In the genomic region with DNA sequence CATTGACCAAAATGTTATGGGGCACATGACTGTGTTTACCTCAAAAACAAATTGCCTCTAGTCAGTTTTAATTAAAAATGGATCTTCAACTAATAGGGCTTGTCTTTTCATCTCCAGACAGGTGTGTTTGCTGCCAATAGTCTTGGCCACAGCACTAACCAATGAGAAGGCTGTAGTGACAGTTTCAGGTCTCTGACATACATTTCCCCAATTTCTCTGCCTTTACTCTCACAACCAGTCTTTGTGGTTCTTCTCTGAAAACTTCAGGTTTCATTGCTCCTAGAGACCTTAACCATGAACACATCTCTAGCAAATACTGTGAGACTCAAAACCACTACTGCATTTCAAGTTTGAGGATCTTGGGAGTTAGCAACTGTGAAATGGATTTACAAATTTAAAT, we compare ENCODE assay signal across 21 cellular contexts. TPM values are rescaled to one million over a fixed set of nuclear protein-coding genes. Genes with fewer than 3 reads are reported as not detected.
DNase-seq lines count a peak whose midpoint lies in the region; ATAC-seq and TF ChIP-seq lines count a peak whose summit lies in the region.
"Had no signal": no experiment of that assay in that cellular context is flagged by ENCODE, and none has a peak within 500 bp of the region (broad histone marks: within the 10 kb centered on the region; RNA-seq: fewer than 3 reads in every experiment).

No MANE protein-coding gene starts in this region.

- ATAC-seq in GM19372 (IDR thresholded peaks at IDR 0.05; ENCODE audit: low read depth, unreplicated experiment) = peak; percentile 60
- ATAC-seq in HG02759 (IDR thresholded peaks at IDR 0.05; ENCODE audit: unreplicated experiment) = peak; percentile 40
- ATAC-seq in HG03432 (IDR thresholded peaks at IDR 0.05; ENCODE audit: unreplicated experiment) = peak; percentile 74
- ATAC-seq in PC-3 = no peak
- ATAC-seq: upper lobe of right lung had no signal

- in situ Hi-C loops in GM13976 (cut with MboI; ENCODE audit: low sequenced_read_pairs, unreplicated experiment) = no loop called here

- H3K79me2 ChIP-seq in PC-3 (ENCODE audit: low read length) = no peaks in the 10 kb centered on the region

- H3K9ac ChIP-seq in PC-3 (ENCODE audit: low read length) = no peak overlapping the region

- H3K4me1 ChIP-seq in sigmoid colon (peaks cover 0 to 11% (median 5%) of the 10 kb centered on the region in 4 donors), PC-3 (ENCODE audit: insufficient read depth, low read length) (peaks cover 6% of the 10 kb centered on the region; the same call in 1 of the 2 replicates)
- H3K4me1 ChIP-seq: prostate gland, upper lobe of right lung had no signal

- TF ChIP-seq EP300 in sigmoid colon (IDR thresholded peaks at IDR 0.05) = no peak

- BruUV-seq in PC-3 (replicated peaks; lab: Mats Ljungman, UMichigan) = no TSS peak

- no peaks in the 10 kb centered on the region for H3K9me2 ChIP-seq in PC-3 (replicated peaks; ENCODE audit: low read length)

- TF ChIP-seq CTCF in GM13976 (IDR thresholded peaks at IDR 0.05; ENCODE audit: borderline replicate concordance, control extremely low read depth, extremely low read depth, insufficient read depth, missing control alignments) (no peak), sigmoid colon (IDR thresholded peaks at IDR 0.05) (no peak), PC-3 (conservative IDR thresholded peaks at IDR 0.05; ENCODE audit: low read depth, low read length) (no peak)

- TF ChIP-seq POLR2A in sigmoid colon (IDR thresholded peaks at IDR 0.05) = no peak

- no peaks in the 10 kb centered on the region for H3F3A ChIP-seq in PC-3 (ENCODE audit: low read length, unreplicated experiment)

- H3K27ac ChIP-seq in sigmoid colon = no peak overlapping the region
- H3K27ac ChIP-seq in PC-3 (ENCODE audit: low read length) = no peak overlapping the region
- H3K27ac ChIP-seq: hepatocyte, prostate gland, spleen, upper lobe of right lung had no signal

- H3K36me3 ChIP-seq in sigmoid colon (no peaks in the 10 kb centered on the region), PC-3 (ENCODE audit: low read depth, low read length) (no peaks in the 10 kb centered on the region)
- H3K36me3 ChIP-seq: prostate gland, spleen, upper lobe of right lung had no signal

- H3K27me3 ChIP-seq in sigmoid colon (peaks cover 0 to 11% (median 0%) of the 10 kb centered on the region in 3 donors), PC-3 (ENCODE audit: low read length) (no peaks in the 10 kb centered on the region)
- H3K27me3 ChIP-seq: hepatocyte had no signal

- H3K4me2 ChIP-seq in PC-3 (ENCODE audit: low read length) = no peak overlapping the region
- H3K4me2 ChIP-seq: hepatocyte had no signal

- intact Hi-C loops in sigmoid colon (cut with DNase I) (no loop called here), PC-3 (cut with micrococcal nuclease) (no loop called here)

- H2AFZ ChIP-seq in PC-3 (ENCODE audit: low read length) = no peak overlapping the region
- H2AFZ ChIP-seq: hepatocyte had no signal

- CTCF ChIA-PET in PC-3 (lab: Charles Lee) = no interaction called here

- DNase-seq in GM13976 (ENCODE audit: low spot score) (peak; percentile 44), kidney glomerular epithelial cell (lab: John Stamatoyannopoulos, UW) (no peak), sigmoid colon (no peak), PC-3 (no peak), NCI-H82 treated with DMSO at 0.1 percent for 48 hours (lab: John Stamatoyannopoulos, UW; ENCODE audit: unreplicated experiment) (no peak)
- DNase-seq: ACHN; activated gamma-delta T cell; CD4-positive, alpha-beta T cell; DMS79 treated with DMSO at 0.1 percent for 48 hours; IMR-90; NCI-H2029; NCI-H526; spleen; stimulated activated naive CD4-positive, alpha-beta T cell treated with Interleukin-2 at 50 U/mL for 16 hours; T1000; upper lobe of right lung had no signal

- H3K4me3 ChIP-seq in sigmoid colon (no peak overlapping the region), PC-3 (ENCODE audit: low read length) (no peak overlapping the region)
- H3K4me3 ChIP-seq: hepatocyte, prostate gland, spleen, upper lobe of right lung had no signal

- H3K9me3 ChIP-seq in sigmoid colon (no peaks in the 10 kb centered on the region), PC-3 (ENCODE audit: low read length) (no peaks in the 10 kb centered on the region)
- H3K9me3 ChIP-seq: prostate gland, spleen, upper lobe of right lung had no signal

- POLR2A ChIA-PET in PC-3 (lab: Charles Lee; ENCODE audit: unreplicated experiment) = no interaction called here

- H4K20me1 ChIP-seq in PC-3 (ENCODE audit: low read length) = no peaks in the 10 kb centered on the region

RNA-seq across cellular contexts. Expression of a gene that starts 3.5 kb away (rescaled TPM):
- total RNA-seq in sigmoid colon (10 to 100 TPM in 1 of 4 donors, 1 to 10 TPM in 3; 2.1 to 10.5 (median 7.4) TPM), PC-3 (2014; rRNA removed) (2.1 and 2.4 TPM in 2 replicates)
- 1 to 10 TPM in 1 of 3 donors, under 1 TPM in 1, not detected in 1; 0.23 to 1.4 TPM for polyA plus RNA-seq in sigmoid colon
- total RNA-seq: CD4-positive, alpha-beta T cell had no signal
